28 cellular contexts compared by ENCODE assay signal in the genomic region with DNA sequence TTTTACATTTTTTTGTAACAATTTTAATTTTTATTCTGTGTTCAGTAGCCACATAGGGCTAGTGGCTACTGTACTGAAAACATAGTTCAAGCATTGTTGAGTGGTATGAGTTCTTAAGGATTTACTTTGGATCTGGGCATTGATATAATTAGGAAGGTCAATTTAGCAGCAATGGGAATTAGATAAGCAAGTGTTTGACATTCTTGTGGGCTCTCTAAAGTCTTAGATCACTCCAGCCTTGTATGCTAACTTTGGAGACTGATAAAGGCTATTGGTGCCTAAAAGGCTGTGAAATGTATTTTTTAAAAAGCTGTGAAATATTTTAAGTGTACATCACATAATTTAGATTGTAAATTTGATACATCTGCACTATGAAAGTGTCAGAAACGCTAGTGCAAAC.
"Had no signal": no experiment of that assay in that cellular context is flagged by ENCODE, and none has a peak within 500 bp of the region (broad histone marks: within the 10 kb centered on the region; RNA-seq: fewer than 3 reads in every experiment).

No MANE protein-coding gene starts in this region.

- H3K36me3 Mint-ChIP-seq: activated naive CD8-positive, alpha-beta T cell; T-cell had no signal

- H3K9me3 Mint-ChIP-seq: activated CD8-positive, alpha-beta T cell treated with anti-CD3 and anti-CD28 coated beads for 36 hours; activated naive CD4-positive, alpha-beta T cell treated with anti-CD3 and anti-CD28 coated beads, Interleukin-2, amount 10 ng/mL, durations not matched to agents 7 days and 5 days; activated naive CD8-positive, alpha-beta T cell treated with anti-CD3 and anti-CD28 coated beads, Interleukin-2, amount 50 U/mL, for 24 hours; activated T-cell treated with anti-CD3 and anti-CD28 coated beads, Interleukin-2, amount 50 U/mL, for 4 hours; T-cell had no signal

- H3K4me3 Mint-ChIP-seq: activated CD8-positive, alpha-beta T cell treated with anti-CD3 and anti-CD28 coated beads for 36 hours; activated naive CD4-positive, alpha-beta T cell treated with anti-CD3 and anti-CD28 coated beads, Interleukin-2, amount 10 ng/mL, durations not matched to agents 7 days and 5 days; activated naive CD8-positive, alpha-beta T cell treated with anti-CD3 and anti-CD28 coated beads, Interleukin-2, amount 50 U/mL, for 24 hours; activated T-cell treated with anti-CD3 and anti-CD28 coated beads, Interleukin-2, amount 50 U/mL, for 4 hours; T-cell; T-helper 17 cell had no signal

- H3K4me2 ChIP-seq: KMS-11 had no signal

- DNase-seq: activated CD4-positive, alpha-beta T cell treated with anti-CD3 and anti-CD28 coated beads for 1 hour; activated CD4-positive, alpha-beta T cell treated with anti-CD3 and anti-CD28 coated beads for 48 hours; activated CD4-positive, CD25-positive, alpha-beta regulatory T cell; activated CD8-positive, alpha-beta T cell treated with anti-CD3 and anti-CD28 coated beads for 36 hours; activated effector memory CD4-positive, alpha-beta T cell treated with Interleukin-2 at 50 U/mL for 16 hours; activated naive CD4-positive, alpha-beta T cell treated with anti-CD3 and anti-CD28 coated beads, Interleukin-2, amount 10 ng/mL, durations not matched to agents 7 days and 5 days; activated naive CD8-positive, alpha-beta T cell treated with anti-CD3 and anti-CD28 coated beads, Interleukin-2, amount 50 U/mL, for 24 hours; activated T-cell treated with anti-CD3 and anti-CD28 coated beads for 4 hours; activated T-cell treated with anti-CD3 and anti-CD28 coated beads, Interleukin-2, amount 50 U/mL, for 4 hours; anterior cingulate cortex; NCI-H1092 treated with DMSO at 0.1 percent for 48 hours; NCI-H1417; NCI-H146; NCI-H187; NCI-H2029 treated with DMSO at 0.1 percent for 48 hours; NCI-H2107; NCI-H2171; NCI-H510A; NCI-H526; NCI-H748 treated with DMSO at 0.1 percent for 48 hours; NK-92 treated with Interleukin-12 subunit alpha and Interleukin-12 subunit beta, amount 100 ng/mL, for 24 hours; Right ventricle myocardium superior; T-cell; T-helper 17 cell; T1000; WERI-Rb-1 had no signal

- H3K27me3 Mint-ChIP-seq: activated CD8-positive, alpha-beta T cell treated with anti-CD3 and anti-CD28 coated beads for 36 hours; activated naive CD8-positive, alpha-beta T cell treated with anti-CD3 and anti-CD28 coated beads, Interleukin-2, amount 50 U/mL, for 24 hours had no signal

- H3K9ac ChIP-seq: KMS-11 had no signal

- ATAC-seq: activated CD8-positive, alpha-beta T cell treated with anti-CD3 and anti-CD28 coated beads for 36 hours; activated naive CD8-positive, alpha-beta T cell treated with anti-CD3 and anti-CD28 coated beads, Interleukin-2, amount 50 U/mL, for 24 hours; activated T-cell treated with anti-CD3 and anti-CD28 coated beads, Interleukin-2, amount 50 U/mL, for 4 hours; T-cell; T-helper 17 cell had no signal

- H3K27ac ChIP-seq: KMS-11, WERI-Rb-1 had no signal

- H3K27ac Mint-ChIP-seq: activated CD8-positive, alpha-beta T cell treated with anti-CD3 and anti-CD28 coated beads for 36 hours; activated naive CD4-positive, alpha-beta T cell treated with anti-CD3 and anti-CD28 coated beads, Interleukin-2, amount 10 ng/mL, durations not matched to agents 7 days and 5 days; activated naive CD8-positive, alpha-beta T cell; activated naive CD8-positive, alpha-beta T cell treated with anti-CD3 and anti-CD28 coated beads, Interleukin-2, amount 50 U/mL, for 24 hours; T-cell; T-helper 17 cell had no signal
